11 cellular contexts compared by ENCODE assay signal in the genomic region with DNA sequence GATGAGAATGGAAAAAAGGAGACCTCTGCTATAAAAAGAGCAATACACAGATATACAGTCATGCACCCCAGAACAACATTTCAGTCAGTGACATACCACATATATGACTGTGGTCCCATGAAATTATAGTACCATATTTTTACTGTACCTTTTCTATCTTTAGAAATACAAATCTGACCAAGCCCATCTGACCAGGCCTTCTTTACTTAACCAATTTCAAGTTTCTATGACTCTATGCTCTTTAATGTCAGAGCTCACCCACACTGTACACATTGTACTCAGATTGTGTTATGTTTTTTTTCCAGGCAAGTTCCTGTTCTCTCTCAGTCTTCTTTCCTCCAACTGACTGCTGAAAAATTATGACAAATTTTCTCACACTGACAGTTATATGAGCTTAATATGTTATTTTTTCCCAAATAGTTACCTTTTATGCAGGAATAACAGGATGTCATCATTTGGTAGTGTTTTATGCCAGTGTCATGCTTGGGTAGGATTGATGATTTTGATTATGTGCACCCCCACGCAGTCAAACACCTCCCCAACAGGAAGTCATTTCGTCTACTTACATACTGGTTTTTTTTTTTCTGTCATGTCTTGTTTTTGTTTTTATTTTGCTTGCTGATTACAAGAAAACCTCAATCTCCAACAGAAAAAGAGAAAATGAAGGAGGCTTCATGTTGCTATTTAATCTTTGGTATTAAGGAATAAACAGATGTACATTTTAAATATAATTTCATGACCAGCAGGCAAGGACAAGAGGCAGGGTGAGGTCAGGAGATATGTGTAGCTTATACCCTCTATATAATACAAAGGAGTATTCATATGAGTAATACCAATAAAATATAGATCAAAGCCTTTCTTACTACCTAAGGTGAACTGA. TPM values are rescaled to one million over a fixed set of nuclear protein-coding genes. Genes with fewer than 3 reads are reported as not detected.
DNase-seq lines count a peak whose midpoint lies in the region; ATAC-seq and TF ChIP-seq lines count a peak whose summit lies in the region.
"Had no signal": no experiment of that assay in that cellular context is flagged by ENCODE, and none has a peak within 500 bp of the region (broad histone marks: within the 10 kb centered on the region; RNA-seq: fewer than 3 reads in every experiment).

No MANE protein-coding gene starts in this region.

- TF ChIP-seq EP300 in transverse colon (IDR thresholded peaks at IDR 0.05; ENCODE audit: low read depth) (no peak), ovary (IDR thresholded peaks at IDR 0.05) (no peak)

- no peaks in the 10 kb centered on the region for H3K27me3 Mint-ChIP-seq in activated naive CD4-positive, alpha-beta T cell treated with anti-CD3 and anti-CD28 coated beads, Interleukin-2, amount 10 ng/mL, durations not matched to agents 7 days and 5 days

- WGBS in transverse colon (ENCODE audit: low coverage in 1 of 2), 2 donors = 18% methylated on average over 2 of the region's 2 CpGs
- WGBS in ovary, 3 donors = 61 to 68% (median 67%) methylated on average over 2 of the region's 2 CpGs

- no peak overlapping the region for H3K9ac ChIP-seq in colonic mucosa (ENCODE audit: low read depth in 2 of 2, low read length in 2 of 2)

- in situ Hi-C loops in transverse colon (cut with MboI; ENCODE audit: low pct_ligation_motif_present in 1 of 4, low pct_unique_long_range_greater_than_20kb in 1 of 4, low sequenced_read_pairs in 3 of 4) = no loop called here

- H3K27me3 ChIP-seq in colonic mucosa (no peaks in the 10 kb centered on the region), transverse colon (no peaks in the 10 kb centered on the region), ovary (no peaks in the 10 kb centered on the region)
- H3K27me3 ChIP-seq: uterus had no signal

- TF ChIP-seq CTCF in colonic mucosa (IDR thresholded peaks at IDR 0.05) (no peak), transverse colon (IDR thresholded peaks at IDR 0.05) (no peak), ovary (IDR thresholded peaks at IDR 0.05) (no peak)

- ATAC-seq in HG03520 (IDR thresholded peaks at IDR 0.05; ENCODE audit: unreplicated experiment) (peak; percentile 55), GM21619 (IDR thresholded peaks at IDR 0.05; ENCODE audit: unreplicated experiment) (no peak), GM21717 (IDR thresholded peaks at IDR 0.05; ENCODE audit: unreplicated experiment) (no peak)

- intact Hi-C loops in colonic mucosa (cut with DNase I) = no loop called here
- intact Hi-C loops in transverse colon (cut with DNase I; ENCODE audit: low total_unique reads) = no loop called here
- intact Hi-C loops in ovary (cut with DNase I) = no loop called here

- peak; percentile 20 for DNase-seq in activated naive CD4-positive, alpha-beta T cell treated with anti-CD3 and anti-CD28 coated beads, Interleukin-2, amount 10 ng/mL, durations not matched to agents 7 days and 5 days
- DNase-seq in activated naive CD4-positive, alpha-beta T cell (lab: John Stamatoyannopoulos, UW) = no peak
- DNase-seq in colonic mucosa = no peak
- no peak for DNase-seq in transverse colon
- no peak for DNase-seq in ovary
- DNase-seq: NCI-H187; stimulated activated CD4-positive, alpha-beta T cell treated with anti-CD3 and anti-CD28 coated beads, Interleukin-2, amount 100 ng/mL, for 24 hours; uterus had no signal

- H3K36me3 ChIP-seq in colonic mucosa (no peaks in the 10 kb centered on the region), transverse colon (no peaks in the 10 kb centered on the region), ovary (no peaks in the 10 kb centered on the region)
- H3K36me3 ChIP-seq: uterus had no signal

- H3K4me1 Mint-ChIP-seq in activated naive CD4-positive, alpha-beta T cell treated with anti-CD3 and anti-CD28 coated beads, Interleukin-2, amount 10 ng/mL, durations not matched to agents 7 days and 5 days = peaks cover 25% of the 10 kb centered on the region

- no peak for TF ChIP-seq POLR2A in transverse colon (IDR thresholded peaks at IDR 0.05)
- no peak for TF ChIP-seq POLR2A in ovary (IDR thresholded peaks at IDR 0.05)

- H3K4me3 ChIP-seq in colonic mucosa (no peak overlapping the region), transverse colon (peak overlapping the region in 1 of 4 donors; percentile 17), ovary (no peak overlapping the region)
- H3K4me3 ChIP-seq: uterus had no signal

- CTCF ChIA-PET in activated naive CD4-positive, alpha-beta T cell treated with anti-CD3 and anti-CD28 coated beads, Interleukin-2, amount 10 ng/mL, durations not matched to agents 7 days and 5 days (lab: Charles Lee) = no interaction called here

- H3K9me3 Mint-ChIP-seq in activated naive CD4-positive, alpha-beta T cell treated with anti-CD3 and anti-CD28 coated beads, Interleukin-2, amount 10 ng/mL, durations not matched to agents 7 days and 5 days = no peaks in the 10 kb centered on the region

- H3K27ac ChIP-seq in colonic mucosa (peak overlapping the region; percentile 35), transverse colon (peak overlapping the region; percentile 42 to 66 (median 54)), ovary (no peak overlapping the region)

- H3K9me3 ChIP-seq in colonic mucosa (no peaks in the 10 kb centered on the region), transverse colon (no peaks in the 10 kb centered on the region), ovary (no peaks in the 10 kb centered on the region)
- H3K9me3 ChIP-seq: uterus had no signal

- peak overlapping the region; percentile 53 for H3K27ac Mint-ChIP-seq in activated naive CD4-positive, alpha-beta T cell treated with anti-CD3 and anti-CD28 coated beads, Interleukin-2, amount 10 ng/mL, durations not matched to agents 7 days and 5 days

- no peak overlapping the region for H3K4me3 Mint-ChIP-seq in activated naive CD4-positive, alpha-beta T cell treated with anti-CD3 and anti-CD28 coated beads, Interleukin-2, amount 10 ng/mL, durations not matched to agents 7 days and 5 days

- peaks cover 6% of the 10 kb centered on the region for H3K36me3 Mint-ChIP-seq in activated naive CD4-positive, alpha-beta T cell treated with anti-CD3 and anti-CD28 coated beads, Interleukin-2, amount 10 ng/mL, durations not matched to agents 7 days and 5 days

- H3K4me1 ChIP-seq in colonic mucosa (no peaks in the 10 kb centered on the region), transverse colon (peaks cover 0 to 26% (median 9%) of the 10 kb centered on the region in 4 donors), ovary (ENCODE audit: insufficient read depth) (no peaks in the 10 kb centered on the region)
- H3K4me1 ChIP-seq: uterus had no signal

RNA-seq across cellular contexts. Expression of a gene that starts 8.2 kb away (rescaled TPM):
- 10 to 100 TPM; 20.2 to 34.5 TPM for total RNA-seq in colonic mucosa
- total RNA-seq in transverse colon = 10 to 100 TPM; 25.1 to 76.2 (median 63.6) TPM
- 100 to 1,000 TPM in 1 of 7 donors, 10 to 100 TPM in 6; 30.6 to 133 (median 40.5) TPM for total RNA-seq in ovary
- polyA plus RNA-seq in ovary = 10 to 100 TPM; 14.8 to 51.8 TPM

Comparison
In these comparisons a context has a peak if more than half of its experiments do, and no peak if none do; other contexts are left out.
1. H3K27ac ChIP-seq: peak in colonic mucosa (single experiment) and transverse colon (4 of 4); none in ovary (0 of 2).